Comparison of ENCODE assay signal across 22 cellular contexts in genomic region chr7:53101026-53101425, GRCh38.
"Had no signal": no experiment of that assay in that cellular context is flagged by ENCODE, and none has a peak within 500 bp of the region (broad histone marks: within the 10 kb centered on the region; RNA-seq: fewer than 3 reads in every experiment).

No MANE protein-coding gene starts in this region.

- H3K4me3 ChIP-seq: colonic mucosa, gastroesophageal sphincter, left ventricle myocardium inferior, lower lobe of right lung, prostate gland, right lobe of liver, spleen, testis, tibial nerve had no signal

- H3K9me3 ChIP-seq: colonic mucosa, gastroesophageal sphincter, left ventricle myocardium inferior, lower lobe of right lung, prostate gland, right lobe of liver, testis, tibial nerve had no signal

- H3K27ac ChIP-seq: colonic mucosa, gastroesophageal sphincter, left ventricle myocardium inferior, lower lobe of right lung, parathyroid adenoma, prostate gland, right lobe of liver, spleen, testis, tibial nerve had no signal

- H3K79me2 ChIP-seq: parathyroid adenoma had no signal

- H3K36me3 ChIP-seq: colonic mucosa, gastroesophageal sphincter, left ventricle myocardium inferior, lower lobe of right lung, prostate gland, right lobe of liver, spleen, tibial nerve had no signal

- H2AFZ ChIP-seq: parathyroid adenoma had no signal

- H3K27me3 ChIP-seq: colonic mucosa, gastroesophageal sphincter, right lobe of liver, spleen, testis, tibial nerve had no signal

- H3K9ac ChIP-seq: parathyroid adenoma had no signal

- DNase-seq: colonic mucosa; effector CD8-positive, alpha-beta T cell; glutamatergic neuron; islet precursor cell; left ventricle myocardium inferior; lower lobe of right lung; mesendoderm; naive thymus-derived CD4-positive, alpha-beta T cell; nephron progenitor cell; retina; right lobe of liver; spleen; stimulated activated CD4-positive, alpha-beta T cell treated with anti-CD3 and anti-CD28 coated beads, Interleukin-2, amount 100 ng/mL, for 24 hours; stimulated activated CD4-positive, alpha-beta T cell treated with anti-CD3 and anti-CD28 coated beads, Interleukin-4, amount 100 ng/mL, for 4 hours; stimulated activated naive B cell treated with anti-CD40 and anti-IgM and Interleukin-4, amounts not matched to agents 10 μg/mL and 1 μg/mL and 100 μg/mL, for 72 hours; stimulated activated naive CD8-positive, alpha-beta T cell treated with anti-CD3 and anti-CD28 coated beads, Interleukin-15, amount 100 ng/mL, for 72 hours; testis had no signal

- ATAC-seq: esophagus mucosa; gastroesophageal sphincter; naive thymus-derived CD4-positive, alpha-beta T cell; right lobe of liver; stimulated activated naive B cell treated with anti-CD40 and anti-IgM and Interleukin-4, amounts not matched to agents 10 μg/mL and 1 μg/mL and 100 μg/mL, for 72 hours; stimulated activated naive CD8-positive, alpha-beta T cell treated with anti-CD3 and anti-CD28 coated beads, Interleukin-15, amount 100 ng/mL, for 72 hours had no signal

- H3K4me1 ChIP-seq: colonic mucosa, gastroesophageal sphincter, left ventricle myocardium inferior, lower lobe of right lung, parathyroid adenoma, prostate gland, right lobe of liver, spleen, testis, tibial nerve had no signal
